9 cellular contexts compared by ENCODE assay signal in genomic region chr5:145887976-145888574, GRCh38. TPM values are rescaled to one million over a fixed set of nuclear protein-coding genes. Genes with fewer than 3 reads are reported as not detected.
DNase-seq lines count a peak whose midpoint lies in the region; ATAC-seq, FAIRE-seq and TF ChIP-seq lines count a peak whose summit lies in the region.
"Had no signal": no experiment of that assay in that cellular context is flagged by ENCODE, and none has a peak within 500 bp of the region (broad histone marks: within the 10 kb centered on the region; RNA-seq: fewer than 3 reads in every experiment).

No MANE protein-coding gene starts in this region.

- H2AFZ ChIP-seq in astrocyte (ENCODE audit: low read depth, low read length) (no peak overlapping the region), keratinocyte (ENCODE audit: control insufficient read depth, low read length) (no peak overlapping the region)

- H3K4me3 Mint-ChIP-seq in astrocyte (ENCODE audit: unreplicated experiment) = no peak overlapping the region

- no peaks in the 10 kb centered on the region for H3K9me3 ChIP-seq in astrocyte (ENCODE audit: insufficient read depth, low read depth, low read length)
- H3K9me3 ChIP-seq in keratinocyte (ENCODE audit: control insufficient read depth, low read depth, low read length) = no peaks in the 10 kb centered on the region

- no peak overlapping the region for H3K4me2 ChIP-seq in astrocyte (ENCODE audit: low read length)
- no peak overlapping the region for H3K4me2 ChIP-seq in keratinocyte (ENCODE audit: control insufficient read depth, extremely low read depth, insufficient read depth, low read depth, low read length)
- H3K4me2 ChIP-seq: BLaER1 had no signal

- H4K20me1 ChIP-seq in astrocyte (ENCODE audit: insufficient read depth, low read length) (no peaks in the 10 kb centered on the region), keratinocyte (ENCODE audit: control insufficient read depth, extremely low read depth, insufficient read depth, low read length) (no peaks in the 10 kb centered on the region)
- H4K20me1 ChIP-seq: BLaER1 had no signal

- no peaks in the 10 kb centered on the region for H3K36me3 ChIP-seq in astrocyte (ENCODE audit: insufficient read depth, low read length)
- no peaks in the 10 kb centered on the region for H3K36me3 ChIP-seq in keratinocyte (ENCODE audit: control insufficient read depth in 2 of 2, extremely low read depth in 1 of 2, insufficient read depth in 2 of 2, low read length in 2 of 2)
- H3K36me3 ChIP-seq: BLaER1 had no signal

- H3K27me3 Mint-ChIP-seq in astrocyte (ENCODE audit: low read depth, unreplicated experiment) = no peaks in the 10 kb centered on the region

- H3K79me2 ChIP-seq in astrocyte (ENCODE audit: insufficient read depth, low read length) (no peaks in the 10 kb centered on the region), keratinocyte (ENCODE audit: control insufficient read depth, insufficient read depth, low read length) (no peaks in the 10 kb centered on the region)

- H3K4me1 Mint-ChIP-seq in astrocyte (ENCODE audit: low read depth, unreplicated experiment) = no peaks in the 10 kb centered on the region

- DNase-seq in NCI-H1092 treated with DMSO at 0.1 percent for 48 hours (lab: John Stamatoyannopoulos, UW) (peak; percentile 3), NCI-H1092 (lab: John Stamatoyannopoulos, UW) (no peak), LoVo (ENCODE audit: low spot score) (peak; percentile 69), astrocyte (ENCODE audit: low read depth) (peak; percentile 37), keratinocyte (ENCODE audit: low read depth, low spot score) (peak; percentile 9), NCI-H2081 (lab: John Stamatoyannopoulos, UW) (no peak)

- H3K36me3 Mint-ChIP-seq in astrocyte (ENCODE audit: low read depth, unreplicated experiment) = peaks cover 3% of the 10 kb centered on the region

- peaks cover 10% of the 10 kb centered on the region for H3K9me3 Mint-ChIP-seq in astrocyte (ENCODE audit: unreplicated experiment)

- H3K4me3 ChIP-seq in astrocyte (ENCODE audit: insufficient read depth, low read depth, low read length) (no peak overlapping the region), keratinocyte (ENCODE audit: control insufficient read depth in 2 of 3, extremely low read depth in 1 of 3, insufficient read depth in 2 of 3, low read depth in 1 of 3, low read length in 3 of 3) (no peak overlapping the region)
- H3K4me3 ChIP-seq: BLaER1 had no signal

- no peak overlapping the region for H3K27ac ChIP-seq in astrocyte (ENCODE audit: low read depth, low read length)
- no peak overlapping the region for H3K27ac ChIP-seq in keratinocyte (ENCODE audit: control insufficient read depth, insufficient read depth, low read length)
- H3K27ac ChIP-seq: BLaER1 had no signal

- H3K27me3 ChIP-seq in astrocyte (ENCODE audit: insufficient read depth, low read length) = no peaks in the 10 kb centered on the region
- no peaks in the 10 kb centered on the region for H3K27me3 ChIP-seq in keratinocyte (ENCODE audit: control insufficient read depth, extremely low read depth, insufficient read depth, low read length)
- H3K27me3 ChIP-seq: BLaER1 had no signal

- FAIRE-seq in astrocyte (lab: Jason Lieb, UNC) (no peak), keratinocyte (lab: Jason Lieb, UNC) (peak; percentile 97)

- H3K4me1 ChIP-seq in astrocyte (ENCODE audit: insufficient read depth, low read length) (no peaks in the 10 kb centered on the region), keratinocyte (ENCODE audit: control insufficient read depth, extremely low read depth, insufficient read depth, low read length) (no peaks in the 10 kb centered on the region)
- H3K4me1 ChIP-seq: BLaER1 had no signal

- ATAC-seq in GM19455 (IDR thresholded peaks at IDR 0.05; ENCODE audit: unreplicated experiment) = no peak
- no peak for ATAC-seq in GM19035 (IDR thresholded peaks at IDR 0.05; ENCODE audit: unreplicated experiment)

- dilution Hi-C loops in keratinocyte (cut with MboI; ENCODE audit: extremely low pct_ligation_motif_present, low sequenced_read_pairs) = no loop called here

- H3K9ac ChIP-seq in astrocyte (ENCODE audit: low read length) (no peak overlapping the region), keratinocyte (ENCODE audit: control insufficient read depth, extremely low read depth, insufficient read depth, low read length) (no peak overlapping the region)
- H3K9ac ChIP-seq: BLaER1 had no signal

- H3K27ac Mint-ChIP-seq in astrocyte (ENCODE audit: unreplicated experiment) = no peak overlapping the region

- H3K9me1 ChIP-seq in keratinocyte (ENCODE audit: control insufficient read depth, extremely low read depth, insufficient read depth, low read length) = no peaks in the 10 kb centered on the region

- TF ChIP-seq CTCF in astrocyte (IDR thresholded peaks at IDR 0.05; ENCODE audit: insufficient read depth, low read depth, low read length) (peak; percentile 80), keratinocyte (optimal IDR thresholded peaks at IDR 0.05 in 1 of 3, IDR thresholded peaks at IDR 0.05 in 1 of 3, conservative IDR thresholded peaks at IDR 0.05 in 1 of 3; ENCODE audit: extremely low read depth in 1 of 3, insufficient read depth in 2 of 3, low read length in 3 of 3) (peak; percentile 79 to 95 (median 89))

RNA-seq across cellular contexts. Expression of gene GRXCR2, which starts 15.3 kb away (rescaled TPM):
- total RNA-seq in astrocyte = not detected in 2 replicates
- polyA plus RNA-seq in keratinocyte = 0.03 to 0.05 TPM in 2 of 3 replicates, not detected in the other
- 0.17 TPM for polyA plus RNA-seq in keratinocyte (2011; ENCODE audit: low read depth)
- 0.06 TPM in 2 replicates for polyA plus RNA-seq in keratinocyte (2011; cell fraction: cytosol; rRNA removed)
- 0.25 TPM in 1 of 2 replicates, not detected in the other for polyA plus RNA-seq in keratinocyte (2011; cell fraction: nucleus; rRNA removed)
- polyA plus RNA-seq in keratinocyte (2012; ENCODE audit: low replicate concordance) = not detected in 2 replicates
- not detected in 3 replicates for polyA minus RNA-seq in keratinocyte
- not detected for polyA minus RNA-seq in keratinocyte (2011; cell fraction: cytosol; rRNA and poly(A)+ RNA removed)
- not detected in 2 replicates for polyA minus RNA-seq in keratinocyte (2011; cell fraction: nucleus; rRNA and poly(A)+ RNA removed)

RNA-seq across cellular contexts. Expression of gene SH3RF2, which starts 48.3 kb away (rescaled TPM):
- total RNA-seq in astrocyte = 8.6 and 12.3 TPM in 2 replicates
- 43.7 to 50.4 TPM (median 47.2 TPM) in 3 replicates for polyA plus RNA-seq in keratinocyte
- polyA plus RNA-seq in keratinocyte (2011; ENCODE audit: low read depth) = 10.4 TPM
- polyA plus RNA-seq in keratinocyte (2011; cell fraction: cytosol; rRNA removed) = 39.3 and 43.7 TPM in 2 replicates
- 125 and 148 TPM in 2 replicates for polyA plus RNA-seq in keratinocyte (2011; cell fraction: nucleus; rRNA removed)
- 29.9 and 39.2 TPM in 2 replicates for polyA plus RNA-seq in keratinocyte (2012; ENCODE audit: low replicate concordance)
- 78.3 to 85.8 TPM (median 84.7 TPM) in 3 replicates for polyA minus RNA-seq in keratinocyte
- 50.3 TPM for polyA minus RNA-seq in keratinocyte (2011; cell fraction: cytosol; rRNA and poly(A)+ RNA removed)
- polyA minus RNA-seq in keratinocyte (2011; cell fraction: nucleus; rRNA and poly(A)+ RNA removed) = 58.7 and 102 TPM in 2 replicates

RNA-seq across cellular contexts. Expression of gene PRELID2, which starts 52.9 kb away (rescaled TPM):
- total RNA-seq in astrocyte = 9.2 and 9.9 TPM in 2 replicates
- polyA plus RNA-seq in keratinocyte = 2.0 to 6.5 TPM (median 5.1 TPM) in 3 replicates
- 0.45 TPM for polyA plus RNA-seq in keratinocyte (2011; ENCODE audit: low read depth)
- 3.7 and 4.2 TPM in 2 replicates for polyA plus RNA-seq in keratinocyte (2011; cell fraction: cytosol; rRNA removed)
- 2.6 and 2.7 TPM in 2 replicates for polyA plus RNA-seq in keratinocyte (2011; cell fraction: nucleus; rRNA removed)
- 1.0 and 5.6 TPM in 2 replicates for polyA plus RNA-seq in keratinocyte (2012; ENCODE audit: low replicate concordance)
- polyA minus RNA-seq in keratinocyte = 0.62 to 5.9 TPM (median 4.5 TPM) in 3 replicates
- polyA minus RNA-seq in keratinocyte (2011; cell fraction: cytosol; rRNA and poly(A)+ RNA removed) = 2.5 TPM
- 8.9 and 18.8 TPM in 2 replicates for polyA minus RNA-seq in keratinocyte (2011; cell fraction: nucleus; rRNA and poly(A)+ RNA removed)

Comparison
In these comparisons a context has a peak if more than half of its experiments do, and no peak if none do; other contexts are left out.
1. DNase-seq: peak in NCI-H1092 treated with DMSO at 0.1 percent for 48 hours (single experiment), LoVo (single experiment), astrocyte (single experiment) and keratinocyte (single experiment); none in NCI-H1092 (single experiment) and NCI-H2081 (0 of 2).